ENCODE assay signal across 1 cellular context in genomic region chr1:87250336-87250735, GRCh38.
TF ChIP-seq lines count a peak whose summit lies in the region.

No MANE protein-coding gene starts in this region.

TF ChIP-seq in GM23338, 12 proteins besides CTCF, POLR2A, EP300 and RAD21:
- TF ChIP-seq, protein P1, sequence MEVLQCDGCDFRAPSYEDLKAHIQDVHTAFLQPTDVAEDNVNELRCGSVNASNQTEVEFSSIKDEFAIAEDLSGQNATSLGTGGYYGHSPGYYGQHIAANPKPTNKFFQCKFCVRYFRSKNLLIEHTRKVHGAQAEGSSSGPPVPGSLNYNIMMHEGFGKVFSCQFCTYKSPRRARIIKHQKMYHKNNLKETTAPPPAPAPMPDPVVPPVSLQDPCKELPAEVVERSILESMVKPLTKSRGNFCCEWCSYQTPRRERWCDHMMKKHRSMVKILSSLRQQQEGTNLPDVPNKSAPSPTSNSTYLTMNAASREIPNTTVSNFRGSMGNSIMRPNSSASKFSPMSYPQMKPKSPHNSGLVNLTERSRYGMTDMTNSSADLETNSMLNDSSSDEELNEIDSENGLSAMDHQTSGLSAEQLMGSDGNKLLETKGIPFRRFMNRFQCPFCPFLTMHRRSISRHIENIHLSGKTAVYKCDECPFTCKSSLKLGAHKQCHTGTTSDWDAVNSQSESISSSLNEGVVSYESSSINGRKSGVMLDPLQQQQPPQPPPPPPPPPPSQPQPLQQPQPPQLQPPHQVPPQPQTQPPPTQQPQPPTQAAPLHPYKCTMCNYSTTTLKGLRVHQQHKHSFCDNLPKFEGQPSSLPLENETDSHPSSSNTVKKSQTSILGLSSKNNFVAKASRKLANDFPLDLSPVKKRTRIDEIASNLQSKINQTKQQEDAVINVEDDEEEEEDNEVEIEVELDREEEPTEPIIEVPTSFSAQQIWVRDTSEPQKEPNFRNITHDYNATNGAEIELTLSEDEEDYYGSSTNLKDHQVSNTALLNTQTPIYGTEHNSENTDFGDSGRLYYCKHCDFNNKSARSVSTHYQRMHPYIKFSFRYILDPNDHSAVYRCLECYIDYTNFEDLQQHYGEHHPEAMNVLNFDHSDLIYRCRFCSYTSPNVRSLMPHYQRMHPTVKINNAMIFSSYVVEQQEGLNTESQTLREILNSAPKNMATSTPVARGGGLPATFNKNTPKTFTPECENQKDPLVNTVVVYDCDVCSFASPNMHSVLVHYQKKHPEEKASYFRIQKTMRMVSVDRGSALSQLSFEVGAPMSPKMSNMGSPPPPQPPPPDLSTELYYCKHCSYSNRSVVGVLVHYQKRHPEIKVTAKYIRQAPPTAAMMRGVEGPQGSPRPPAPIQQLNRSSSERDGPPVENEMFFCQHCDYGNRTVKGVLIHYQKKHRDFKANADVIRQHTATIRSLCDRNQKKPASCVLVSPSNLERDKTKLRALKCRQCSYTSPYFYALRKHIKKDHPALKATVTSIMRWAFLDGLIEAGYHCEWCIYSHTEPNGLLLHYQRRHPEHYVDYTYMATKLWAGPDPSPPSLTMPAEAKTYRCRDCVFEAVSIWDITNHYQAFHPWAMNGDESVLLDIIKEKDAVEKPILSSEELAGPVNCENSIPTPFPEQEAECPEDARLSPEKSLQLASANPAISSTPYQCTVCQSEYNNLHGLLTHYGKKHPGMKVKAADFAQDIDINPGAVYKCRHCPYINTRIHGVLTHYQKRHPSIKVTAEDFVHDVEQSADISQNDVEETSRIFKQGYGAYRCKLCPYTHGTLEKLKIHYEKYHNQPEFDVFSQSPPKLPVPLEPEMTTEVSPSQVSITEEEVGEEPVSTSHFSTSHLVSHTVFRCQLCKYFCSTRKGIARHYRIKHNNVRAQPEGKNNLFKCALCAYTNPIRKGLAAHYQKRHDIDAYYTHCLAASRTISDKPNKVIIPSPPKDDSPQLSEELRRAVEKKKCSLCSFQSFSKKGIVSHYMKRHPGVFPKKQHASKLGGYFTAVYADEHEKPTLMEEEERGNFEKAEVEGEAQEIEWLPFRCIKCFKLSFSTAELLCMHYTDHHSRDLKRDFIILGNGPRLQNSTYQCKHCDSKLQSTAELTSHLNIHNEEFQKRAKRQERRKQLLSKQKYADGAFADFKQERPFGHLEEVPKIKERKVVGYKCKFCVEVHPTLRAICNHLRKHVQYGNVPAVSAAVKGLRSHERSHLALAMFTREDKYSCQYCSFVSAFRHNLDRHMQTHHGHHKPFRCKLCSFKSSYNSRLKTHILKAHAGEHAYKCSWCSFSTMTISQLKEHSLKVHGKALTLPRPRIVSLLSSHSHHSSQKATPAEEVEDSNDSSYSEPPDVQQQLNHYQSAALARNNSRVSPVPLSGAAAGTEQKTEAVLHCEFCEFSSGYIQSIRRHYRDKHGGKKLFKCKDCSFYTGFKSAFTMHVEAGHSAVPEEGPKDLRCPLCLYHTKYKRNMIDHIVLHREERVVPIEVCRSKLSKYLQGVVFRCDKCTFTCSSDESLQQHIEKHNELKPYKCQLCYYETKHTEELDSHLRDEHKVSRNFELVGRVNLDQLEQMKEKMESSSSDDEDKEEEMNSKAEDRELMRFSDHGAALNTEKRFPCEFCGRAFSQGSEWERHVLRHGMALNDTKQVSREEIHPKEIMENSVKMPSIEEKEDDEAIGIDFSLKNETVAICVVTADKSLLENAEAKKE (CRISPR knock-in tag; IDR thresholded peaks at IDR 0.05): no peak
- TF ChIP-seq CREB1 (CRISPR knock-in tag; IDR thresholded peaks at IDR 0.05; ENCODE audit: low read depth): no peak
- TF ChIP-seq ZNF114 (CRISPR knock-in tag; IDR thresholded peaks at IDR 0.05): no peak
- TF ChIP-seq POLR2AphosphoS5 (IDR thresholded peaks at IDR 0.05; ENCODE audit: low read depth): no peak
- TF ChIP-seq ZNF331 (CRISPR knock-in tag; IDR thresholded peaks at IDR 0.05; ENCODE audit: low read depth): no peak
- TF ChIP-seq REST (IDR thresholded peaks at IDR 0.05; ENCODE audit: unreplicated experiment): no peak
- TF ChIP-seq NANOG (IDR thresholded peaks at IDR 0.05; ENCODE audit: borderline replicate concordance): no peak
- TF ChIP-seq JUNB (IDR thresholded peaks at IDR 0.05; ENCODE audit: unreplicated experiment): no peak
- TF ChIP-seq EZH2 (IDR thresholded peaks at IDR 0.05; ENCODE audit: low read depth, unreplicated experiment): no peak
- TF ChIP-seq STAT1 (IDR thresholded peaks at IDR 0.05; ENCODE audit: unreplicated experiment): no peak
- no peak for TF ChIP-seq EZH2phosphoT487 (IDR thresholded peaks at IDR 0.05; ENCODE audit: unreplicated experiment)
- no peak for TF ChIP-seq ETS1 (IDR thresholded peaks at IDR 0.05)
